1 cellular context compared by ENCODE assay signal in the genomic region with DNA sequence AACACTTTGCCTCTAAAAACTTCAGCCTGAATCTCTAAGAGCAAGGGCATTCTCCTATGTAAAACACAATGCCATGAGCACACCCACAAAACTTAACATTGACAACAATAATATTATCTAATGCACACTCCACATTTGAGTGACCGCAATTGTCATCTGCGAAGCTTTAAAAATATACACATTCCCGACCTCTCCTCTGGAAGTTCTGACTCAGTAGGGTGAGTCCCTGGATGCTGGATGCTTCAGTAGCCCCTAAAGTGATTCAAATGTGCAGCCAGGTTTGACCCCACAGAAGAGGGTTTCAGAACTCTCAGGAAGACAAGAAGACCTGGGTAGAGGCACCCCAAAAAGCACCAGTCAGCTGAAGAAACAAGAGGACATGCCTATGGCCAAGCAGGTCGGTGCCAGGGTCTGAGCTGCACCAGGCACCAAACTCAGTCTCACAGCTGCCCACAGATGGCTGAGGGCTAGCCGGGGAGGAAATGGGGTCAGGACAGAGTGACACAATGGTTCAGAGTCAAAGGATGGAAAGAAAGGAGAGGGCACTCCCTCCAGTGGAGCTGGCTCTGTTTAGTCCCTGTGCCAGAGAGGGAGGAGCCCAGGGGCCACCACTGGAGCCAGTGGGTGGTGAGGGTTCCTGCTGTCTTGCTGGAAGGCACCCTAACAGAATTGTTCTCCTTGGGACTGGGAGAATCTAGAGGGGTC.
TF ChIP-seq lines count a peak whose summit lies in the region.

No MANE protein-coding gene starts in this region.

TF ChIP-seq in WTC11, 78 proteins besides CTCF, POLR2A, EP300 and RAD21 (continued from another document):
- TF ChIP-seq, protein P1, sequence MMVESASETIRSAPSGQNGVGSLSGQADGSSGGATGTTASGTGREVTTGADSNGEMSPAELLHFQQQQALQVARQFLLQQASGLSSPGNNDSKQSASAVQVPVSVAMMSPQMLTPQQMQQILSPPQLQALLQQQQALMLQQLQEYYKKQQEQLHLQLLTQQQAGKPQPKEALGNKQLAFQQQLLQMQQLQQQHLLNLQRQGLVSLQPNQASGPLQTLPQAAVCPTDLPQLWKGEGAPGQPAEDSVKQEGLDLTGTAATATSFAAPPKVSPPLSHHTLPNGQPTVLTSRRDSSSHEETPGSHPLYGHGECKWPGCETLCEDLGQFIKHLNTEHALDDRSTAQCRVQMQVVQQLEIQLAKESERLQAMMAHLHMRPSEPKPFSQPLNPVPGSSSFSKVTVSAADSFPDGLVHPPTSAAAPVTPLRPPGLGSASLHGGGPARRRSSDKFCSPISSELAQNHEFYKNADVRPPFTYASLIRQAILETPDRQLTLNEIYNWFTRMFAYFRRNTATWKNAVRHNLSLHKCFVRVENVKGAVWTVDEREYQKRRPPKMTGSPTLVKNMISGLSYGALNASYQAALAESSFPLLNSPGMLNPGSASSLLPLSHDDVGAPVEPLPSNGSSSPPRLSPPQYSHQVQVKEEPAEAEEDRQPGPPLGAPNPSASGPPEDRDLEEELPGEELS (CRISPR knock-in tag; IDR thresholded peaks at IDR 0.05), result no peak
- TF ChIP-seq SMAD3 (CRISPR knock-in tag; IDR thresholded peaks at IDR 0.05; ENCODE audit: borderline replicate concordance) (no peak), NR1H2 (CRISPR knock-in tag; IDR thresholded peaks at IDR 0.05) (no peak)
